In genomic region chr20:11437611-11438380, GRCh38 we compare ENCODE assay signal across 31 cellular contexts.
"Had no signal": no experiment of that assay in that cellular context is flagged by ENCODE, and none has a peak within 500 bp of the region (broad histone marks: within the 10 kb centered on the region; RNA-seq: fewer than 3 reads in every experiment).

No MANE protein-coding gene starts in this region.

- H3K27ac ChIP-seq: adrenal gland, body of pancreas, cardiac muscle cell, colonic mucosa, esophagus squamous epithelium, heart left ventricle had no signal

- DNase-seq: activated CD4-positive, alpha-beta memory T cell treated with anti-CD3 and anti-CD28 coated beads for 36 hours; activated CD4-positive, alpha-beta T cell treated with anti-CD3 and anti-CD28 coated beads for 36 hours; activated CD4-positive, alpha-beta T cell treated with anti-CD3 and anti-CD28 coated beads, Interleukin-2, amount 10 ng/mL, durations not matched to agents 24 days and 14 days; activated CD4-positive, CD25-positive, alpha-beta regulatory T cell; activated CD4-positive, CD25-positive, alpha-beta regulatory T cell treated with anti-CD3 and anti-CD28 coated beads, Interleukin-2, amount 50 U/mL, for 72 hours; activated CD8-positive, alpha-beta memory T cell treated with anti-CD3 and anti-CD28 coated beads, Interleukin-2, amount 10 ng/mL, durations not matched to agents 7 days and 5 days; activated CD8-positive, alpha-beta memory T cell treated with anti-CD3 and anti-CD28 coated beads, Interleukin-2, amount 50 U/mL, for 4 hours; activated CD8-positive, alpha-beta T cell treated with anti-CD3 and anti-CD28 coated beads, Interleukin-2, amount 10 ng/mL, durations not matched to agents 7 days and 5 days; activated effector memory CD4-positive, alpha-beta T cell treated with anti-CD3 and anti-CD28 coated beads, Interleukin-2, amount 50 U/mL, for 16 hours; activated naive CD4-positive, alpha-beta T cell treated with anti-CD3 and anti-CD28 coated beads for 36 hours; activated naive CD8-positive, alpha-beta T cell treated with anti-CD3 and anti-CD28 coated beads for 36 hours; activated naive CD8-positive, alpha-beta T cell treated with anti-CD3 and anti-CD28 coated beads, Interleukin-2, amount 50 U/mL, for 24 hours; activated T-cell treated with anti-CD3 and anti-CD28 coated beads, Interleukin-2, amount 50 U/mL, for 1 hour; activated T-cell treated with anti-CD3 and anti-CD28 coated beads, Interleukin-2, amount 50 U/mL, for 48 hours; adrenal gland; amygdala; aorta; body of pancreas; central memory CD4-positive, alpha-beta T cell; cerebellar nuclear complex; colonic mucosa; effector CD8-positive, alpha-beta T cell; endodermal cell; erythroblast; esophagus squamous epithelium; glutamatergic neuron; heart left ventricle; T-helper 1 cell; T-helper 17 cell had no signal

- H3K4me3 ChIP-seq: adrenal gland, body of pancreas, cardiac muscle cell, colonic mucosa, esophagus squamous epithelium, heart left ventricle had no signal

- ATAC-seq: activated CD4-positive, alpha-beta T cell treated with anti-CD3 and anti-CD28 coated beads for 36 hours; activated CD8-positive, alpha-beta memory T cell treated with anti-CD3 and anti-CD28 coated beads, Interleukin-2, amount 10 ng/mL, durations not matched to agents 7 days and 5 days; activated CD8-positive, alpha-beta T cell treated with anti-CD3 and anti-CD28 coated beads, Interleukin-2, amount 10 ng/mL, durations not matched to agents 7 days and 5 days; activated naive CD8-positive, alpha-beta T cell treated with anti-CD3 and anti-CD28 coated beads, Interleukin-2, amount 50 U/mL, for 24 hours; body of pancreas; heart left ventricle; T-helper 17 cell had no signal

- FAIRE-seq: frontal cortex had no signal

- H3K9me3 ChIP-seq: adrenal gland, colonic mucosa had no signal

- H3K36me3 ChIP-seq: adrenal gland, cardiac muscle cell, colonic mucosa, esophagus squamous epithelium, heart left ventricle had no signal

- H3K27me3 ChIP-seq: adrenal gland, body of pancreas, cardiac muscle cell, colonic mucosa, esophagus squamous epithelium, heart left ventricle had no signal

- H3K4me1 ChIP-seq: adrenal gland, body of pancreas, colonic mucosa, heart left ventricle had no signal
